ENCODE assay signal across 13 cellular contexts in the genomic region with DNA sequence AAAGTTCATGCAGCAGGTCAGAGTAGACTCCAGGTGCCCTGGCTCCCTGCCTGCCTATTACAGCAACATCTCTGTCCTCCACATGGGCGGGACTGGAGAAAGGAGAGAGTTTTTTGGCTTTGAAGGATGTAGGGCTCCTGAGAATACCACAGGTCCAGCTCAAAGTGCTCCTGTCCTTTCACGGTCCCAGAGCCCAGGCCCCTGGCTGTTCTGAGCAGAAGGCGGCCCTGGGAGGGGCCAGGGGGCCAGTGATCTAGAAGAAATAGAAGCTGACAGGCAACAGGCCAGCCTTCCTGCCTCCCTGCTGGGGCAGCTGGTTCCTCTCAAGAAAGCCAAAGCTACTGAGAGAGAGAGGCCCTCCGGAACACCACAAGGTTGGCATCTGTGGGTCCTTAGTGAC. TPM values are rescaled to one million over a fixed set of nuclear protein-coding genes. Genes with fewer than 3 reads are reported as not detected.
DNase-seq lines count a peak whose midpoint lies in the region; TF ChIP-seq lines count a peak whose summit lies in the region.
"Had no signal": no experiment of that assay in that cellular context is flagged by ENCODE, and none has a peak within 500 bp of the region (broad histone marks: within the 10 kb centered on the region; RNA-seq: fewer than 3 reads in every experiment).

No MANE protein-coding gene starts in this region.

- no peak overlapping the region for H3K4me3 ChIP-seq in NT2/D1 (ENCODE audit: insufficient read length, low read depth)
- H3K4me3 ChIP-seq in uterus: no peak overlapping the region
- no peak overlapping the region for H3K4me3 ChIP-seq in HAP-1

- no peaks in the 10 kb centered on the region for H3K9me3 ChIP-seq in NT2/D1 (ENCODE audit: insufficient read depth, low read length)
- no peaks in the 10 kb centered on the region for H3K9me3 ChIP-seq in uterus
- no peaks in the 10 kb centered on the region for H3K9me3 ChIP-seq in HAP-1

- H3K4me3 Mint-ChIP-seq in mesothelial cell of epicardium: no peak overlapping the region
- H3K4me3 Mint-ChIP-seq: activated B cell treated with CpG ODN at 0.5 μM for 24 hours; activated naive CD8-positive, alpha-beta T cell treated with anti-CD3 and anti-CD28 coated beads, Interleukin-2, amount 10 ng/mL, durations not matched to agents 7 days and 5 days had no signal

- peak overlapping the region; percentile 77 to 84 for H3K27ac ChIP-seq in uterus

- H3K9ac ChIP-seq in NT2/D1 (ENCODE audit: insufficient read length, low read depth): peak overlapping the region; percentile 3

- no peak for DNase-seq in NT2/D1 (ENCODE audit: low read depth, low spot score)
- peak; percentile 73 for DNase-seq in cerebellum (ENCODE audit: low spot score)
- DNase-seq in mesothelial cell of epicardium (ENCODE audit: low spot score in 2 of 2, unreplicated experiment in 2 of 2): no peak
- peak; percentile 45 to 55 for DNase-seq in uterus
- DNase-seq in HAP-1 (ENCODE audit: low spot score in 2 of 2): no peak
- no peak for DNase-seq in MV-4-11 (lab: John Stamatoyannopoulos, UW)
- no peak for DNase-seq in NCI-H2029 treated with DMSO at 0.1 percent for 48 hours (lab: John Stamatoyannopoulos, UW)
- DNase-seq: activated B cell treated with CpG ODN at 0.5 μM for 24 hours; activated CD8-positive, alpha-beta memory T cell treated with anti-CD3 and anti-CD28 coated beads, Interleukin-2, amount 50 U/mL, for 48 hours; activated naive CD8-positive, alpha-beta T cell treated with anti-CD3 and anti-CD28 coated beads, Interleukin-2, amount 10 ng/mL, durations not matched to agents 7 days and 5 days; GM23248; NCI-H1930; stimulated activated naive CD4-positive, alpha-beta T cell treated with Interleukin-2 at 50 U/mL for 16 hours had no signal

- peak overlapping the region; percentile 87 for H3K27ac Mint-ChIP-seq in mesothelial cell of epicardium
- H3K27ac Mint-ChIP-seq: activated B cell treated with CpG ODN at 0.5 μM for 24 hours; activated naive CD8-positive, alpha-beta T cell treated with anti-CD3 and anti-CD28 coated beads, Interleukin-2, amount 10 ng/mL, durations not matched to agents 7 days and 5 days had no signal

- TF ChIP-seq CTCF in mesothelial cell of epicardium (IDR thresholded peaks at IDR 0.05; ENCODE audit: unreplicated experiment) (no peak), uterus (IDR thresholded peaks at IDR 0.05) (no peak)

- no peak for TF ChIP-seq POLR2A in uterus (IDR thresholded peaks at IDR 0.05)

- H3K27me3 ChIP-seq in NT2/D1 (ENCODE audit: insufficient read depth, insufficient read length) (no peaks in the 10 kb centered on the region), uterus (no peaks in the 10 kb centered on the region), HAP-1 (ENCODE audit: low read depth) (no peaks in the 10 kb centered on the region)

- H3K4me1 Mint-ChIP-seq in mesothelial cell of epicardium: peaks cover 28% of the 10 kb centered on the region

- in situ Hi-C loops in HAP-1 (cut with MboI; ENCODE audit: low sequenced_read_pairs): no loop called here

- intact Hi-C loops in uterus (cut with DNase I; ENCODE audit: low total_unique reads): no loop called here

- H3K36me3 ChIP-seq in NT2/D1 (ENCODE audit: insufficient read depth, insufficient read length, low read length): no peaks in the 10 kb centered on the region
- no peaks in the 10 kb centered on the region for H3K36me3 ChIP-seq in uterus
- H3K36me3 ChIP-seq in HAP-1 (replicated peaks): no peaks in the 10 kb centered on the region

- H3K4me1 ChIP-seq in NT2/D1 (ENCODE audit: insufficient read depth, insufficient read length) (peaks cover 7% of the 10 kb centered on the region), uterus (peaks cover 0 to 3% of the 10 kb centered on the region in 2 donors), HAP-1 (peaks cover 7% of the 10 kb centered on the region)

- no peaks in the 10 kb centered on the region for H3K36me3 Mint-ChIP-seq in mesothelial cell of epicardium
- H3K36me3 Mint-ChIP-seq: activated naive CD8-positive, alpha-beta T cell treated with anti-CD3 and anti-CD28 coated beads, Interleukin-2, amount 10 ng/mL, durations not matched to agents 7 days and 5 days had no signal

- no peaks in the 10 kb centered on the region for H3K27me3 Mint-ChIP-seq in mesothelial cell of epicardium (ENCODE audit: low read depth)
- H3K27me3 Mint-ChIP-seq: activated naive CD8-positive, alpha-beta T cell treated with anti-CD3 and anti-CD28 coated beads, Interleukin-2, amount 10 ng/mL, durations not matched to agents 7 days and 5 days had no signal

- peaks cover 5% of the 10 kb centered on the region for H3K9me3 Mint-ChIP-seq in mesothelial cell of epicardium
- H3K9me3 Mint-ChIP-seq: activated B cell treated with CpG ODN at 0.5 μM for 24 hours; activated naive CD8-positive, alpha-beta T cell treated with anti-CD3 and anti-CD28 coated beads, Interleukin-2, amount 10 ng/mL, durations not matched to agents 7 days and 5 days had no signal

RNA-seq across cellular contexts. Expression of gene IQSEC2, which starts 0.9 kb away (rescaled TPM):
- total RNA-seq in cerebellum: 10.9 TPM
- total RNA-seq in mesothelial cell of epicardium: 19.8 to 23.0 TPM (median 22.2 TPM) in 3 replicates
- total RNA-seq in uterus: 10 to 100 TPM in 2 of 4 donors, 1 to 10 TPM in 2; 4.1 to 31.6 (median 8.9) TPM

RNA-seq across cellular contexts. Expression of gene KDM5C, which starts 57.3 kb away (rescaled TPM):
- 105 TPM for total RNA-seq in cerebellum
- 128 to 134 TPM (median 128 TPM) in 3 replicates for total RNA-seq in mesothelial cell of epicardium
- 100 to 1,000 TPM in 3 of 4 donors, 10 to 100 TPM in 1; 66.3 to 184 (median 127) TPM for total RNA-seq in uterus

Comparison
In these comparisons a context has a peak if more than half of its experiments do, and no peak if none do; other contexts are left out.
1. DNase-seq: peak in cerebellum (single experiment) and uterus (2 of 2); none in NT2/D1 (single experiment), mesothelial cell of epicardium (0 of 2), HAP-1 (0 of 2), MV-4-11 (single experiment) and NCI-H2029 treated with DMSO at 0.1 percent for 48 hours (single experiment).